Comparison of ENCODE assay signal across 8 cellular contexts in genomic region chr5:4700082-4700481, GRCh38.
DNase-seq lines count a peak whose midpoint lies in the region; ATAC-seq and TF ChIP-seq lines count a peak whose summit lies in the region.

No MANE protein-coding gene starts in this region.

- H3F3A ChIP-seq in Loucy (ENCODE audit: low read depth) (no peaks in the 10 kb centered on the region), smooth muscle cell (ENCODE audit: low read depth) (no peaks in the 10 kb centered on the region)

- H4K20me1 ChIP-seq in Loucy (ENCODE audit: insufficient read depth, low read length, poor library complexity, severe bottlenecking) (no peaks in the 10 kb centered on the region), smooth muscle cell (ENCODE audit: low read depth) (no peaks in the 10 kb centered on the region)

- H3K27ac ChIP-seq in RWPE2 (ENCODE audit: poor library complexity, severe bottlenecking), result no peak overlapping the region
- no peak overlapping the region for H3K27ac ChIP-seq in smooth muscle cell (ENCODE audit: low read depth)

- H3K4me2 ChIP-seq in Loucy (ENCODE audit: low read depth, low read length, poor library complexity, severe bottlenecking), result no peak overlapping the region
- no peak overlapping the region for H3K4me2 ChIP-seq in smooth muscle cell

- no peaks in the 10 kb centered on the region for H3K9me2 ChIP-seq in Loucy (replicated peaks; ENCODE audit: low read depth, low read length)

- H3K36me3 ChIP-seq in Loucy (ENCODE audit: insufficient read depth, low read length) (no peaks in the 10 kb centered on the region), RWPE2 (ENCODE audit: low read depth) (no peaks in the 10 kb centered on the region), smooth muscle cell (ENCODE audit: low read depth) (no peaks in the 10 kb centered on the region)

- H3K9ac ChIP-seq in Loucy (ENCODE audit: low read depth, low read length, poor library complexity, severe bottlenecking) (no peak overlapping the region), smooth muscle cell (ENCODE audit: low read depth) (no peak overlapping the region)

- DNase-seq in DMS114 treated with DMSO at 0.1 percent for 48 hours (lab: John Stamatoyannopoulos, UW; ENCODE audit: unreplicated experiment) (peak; percentile 20), RWPE2 (ENCODE audit: low spot score) (no peak), left cardiac atrium (peak; percentile 57), smooth muscle cell (lab: John Stamatoyannopoulos, UW; ENCODE audit: unreplicated experiment) (no peak), glomerular visceral epithelial cell (ENCODE audit: extremely low spot score) (no peak), AG08396 (ENCODE audit: low spot score) (no peak), EL (no peak)

- TF ChIP-seq CTCF in Loucy (conservative IDR thresholded peaks at IDR 0.05; ENCODE audit: low read length), result peak; percentile 93
- TF ChIP-seq CTCF in RWPE2 (IDR thresholded peaks at IDR 0.05; ENCODE audit: poor library complexity, severe bottlenecking), result peak; percentile 75
- TF ChIP-seq CTCF in smooth muscle cell (IDR thresholded peaks at IDR 0.05; ENCODE audit: borderline replicate concordance, insufficient read depth, poor library complexity, severe bottlenecking), result peak; percentile 69

- H3K4me3 ChIP-seq in Loucy (ENCODE audit: low read length, poor library complexity, severe bottlenecking) (no peak overlapping the region), RWPE2 (ENCODE audit: severe bottlenecking) (no peak overlapping the region), smooth muscle cell (no peak overlapping the region)

- intact Hi-C loops in left cardiac atrium (cut with DNase I), result no loop called here

- H3K79me2 ChIP-seq in Loucy (ENCODE audit: insufficient read depth, low read length), result no peaks in the 10 kb centered on the region
- H3K79me2 ChIP-seq in smooth muscle cell (ENCODE audit: low read depth), result no peaks in the 10 kb centered on the region

- H3K4me1 ChIP-seq in Loucy (ENCODE audit: insufficient read depth, low read length, poor library complexity, severe bottlenecking) (no peaks in the 10 kb centered on the region), RWPE2 (ENCODE audit: insufficient read depth, poor library complexity, severe bottlenecking) (no peaks in the 10 kb centered on the region), smooth muscle cell (ENCODE audit: low read depth) (no peaks in the 10 kb centered on the region)

- ATAC-seq in RWPE2 (ENCODE audit: low read depth) (peak; percentile 73), left cardiac atrium (peak; percentile 71 to 89)

- WGBS in smooth muscle cell (ENCODE audit: low lambda C conversion rate), result 55% methylated on average over 6 of the region's 6 CpGs

- H2AFZ ChIP-seq in Loucy (ENCODE audit: low read length), result no peak overlapping the region
- no peak overlapping the region for H2AFZ ChIP-seq in smooth muscle cell (ENCODE audit: low read depth)

- H3K27me3 ChIP-seq in Loucy (ENCODE audit: insufficient read depth, low read length, poor library complexity, severe bottlenecking), result no peaks in the 10 kb centered on the region
- H3K27me3 ChIP-seq in RWPE2 (ENCODE audit: insufficient read depth, poor library complexity, severe bottlenecking), result peaks cover 35% of the 10 kb centered on the region
- H3K27me3 ChIP-seq in smooth muscle cell (ENCODE audit: low read depth), result no peaks in the 10 kb centered on the region

- H3K9me3 ChIP-seq in Loucy (ENCODE audit: insufficient read depth, low read depth, low read length), result no peaks in the 10 kb centered on the region; the same call in 1 of the 2 replicates
- H3K9me3 ChIP-seq in RWPE2 (ENCODE audit: severe bottlenecking), result no peaks in the 10 kb centered on the region
- no peaks in the 10 kb centered on the region for H3K9me3 ChIP-seq in smooth muscle cell (replicated peaks; ENCODE audit: low read depth)

Comparison
In these comparisons a context has a peak if more than half of its experiments do, and no peak if none do; other contexts are left out.
1. DNase-seq: peak in DMS114 treated with DMSO at 0.1 percent for 48 hours (single experiment) and left cardiac atrium (single experiment); none in RWPE2 (single experiment), smooth muscle cell (single experiment), glomerular visceral epithelial cell (single experiment), AG08396 (single experiment) and EL (single experiment).
2. Peak in every context shown above with its lines, with median percentiles within 50 percentile points of each other: CTCF ChIP-seq.